Comparison of ENCODE assay signal across 11 cellular contexts in the genomic region with DNA sequence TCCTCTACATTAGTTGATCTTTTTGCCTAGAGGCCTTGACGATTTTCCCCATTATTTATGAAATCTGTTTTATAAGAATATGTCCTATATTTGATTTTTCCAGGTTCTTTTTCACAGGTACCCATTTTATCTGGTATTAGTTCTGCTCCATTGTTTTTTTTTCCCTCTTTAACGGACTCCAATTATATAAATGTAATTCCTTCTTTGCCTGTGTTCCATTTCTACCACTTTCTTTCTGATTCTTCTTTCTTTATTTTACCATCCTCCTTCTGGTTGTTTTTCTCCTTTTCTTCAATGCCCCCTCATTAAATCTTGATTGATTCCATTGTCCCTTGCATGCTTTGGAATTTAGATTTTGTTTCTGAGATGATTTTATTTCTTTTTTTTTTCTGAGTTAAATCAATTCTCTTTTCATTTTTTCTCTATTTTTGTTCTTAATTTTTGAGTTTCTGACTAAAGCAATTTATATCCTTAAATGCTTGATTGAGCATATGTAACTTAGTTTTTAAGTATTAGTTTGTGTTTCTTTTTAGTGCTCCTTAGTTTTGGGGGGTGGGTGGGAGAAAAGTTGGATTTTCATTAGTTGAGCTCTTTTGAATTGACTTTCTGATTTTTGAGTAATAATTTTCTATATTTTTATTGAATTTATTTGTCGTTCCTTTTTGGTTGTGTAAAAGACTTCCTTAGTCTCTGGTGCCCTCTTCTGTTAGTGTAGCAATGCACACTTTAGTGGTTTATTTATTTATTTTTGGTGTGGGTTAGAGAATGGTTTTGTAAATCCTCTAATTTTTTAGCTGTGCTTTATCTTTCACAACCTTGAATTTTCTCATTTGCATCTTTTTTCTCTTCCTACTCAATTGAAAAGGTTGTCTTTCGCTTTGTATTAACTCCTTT.
DNase-seq lines count a peak whose midpoint lies in the region; ATAC-seq and TF ChIP-seq lines count a peak whose summit lies in the region.
"Had no signal": no experiment of that assay in that cellular context is flagged by ENCODE, and none has a peak within 500 bp of the region (broad histone marks: within the 10 kb centered on the region; RNA-seq: fewer than 3 reads in every experiment).

No MANE protein-coding gene starts in this region.

- in situ Hi-C loops in ACHN (cut with HindIII; ENCODE audit: low pct_ligation_motif_present, low pct_unique_long_range_greater_than_20kb, low sequenced_read_pairs) (no loop called here), GM13977 (cut with MboI; ENCODE audit: low pct_unique_long_range_greater_than_20kb, low sequenced_read_pairs, unreplicated experiment) (loop anchor here (10.0 kb wide), 1 partner anchor 257 kb away; no protein-coding TSS in a partner anchor)

- TF ChIP-seq CTCF in GM13977 (IDR thresholded peaks at IDR 0.05; ENCODE audit: extremely low read depth, insufficient read depth, missing control alignments): peak; percentile 52
- TF ChIP-seq CTCF in GM20000 (IDR thresholded peaks at IDR 0.05; ENCODE audit: extremely low read depth, missing control alignments): no peak

- ATAC-seq in HG03432 (IDR thresholded peaks at IDR 0.05; ENCODE audit: unreplicated experiment): no peak
- no peak for ATAC-seq in GM19452 (IDR thresholded peaks at IDR 0.05; ENCODE audit: unreplicated experiment)
- ATAC-seq: naive thymus-derived CD4-positive, alpha-beta T cell had no signal

- DNase-seq in ACHN (peak; percentile 45), GM13977 (ENCODE audit: low spot score) (no peak), RKO (ENCODE audit: low spot score) (peak; percentile 72), fibroblast of peridontal ligament (ENCODE audit: extremely low read depth) (peak; percentile 61), GM20000 (ENCODE audit: low spot score) (no peak)
- no peak for DNase-seq in stimulated activated CD4-positive, alpha-beta T cell treated with anti-CD3 and anti-CD28 coated beads, Interleukin-4, amount 100 ng/mL, for 1 hour
- DNase-seq: activated effector memory CD4-positive, alpha-beta T cell treated with Interleukin-2 at 50 U/mL for 16 hours; tibial artery had no signal

Comparison
In these comparisons a context has a peak if more than half of its experiments do, and no peak if none do; other contexts are left out.
1. DNase-seq: peak in ACHN (single experiment), RKO (single experiment) and fibroblast of peridontal ligament (single experiment); none in GM13977 (single experiment), stimulated activated CD4-positive, alpha-beta T cell treated with anti-CD3 and anti-CD28 coated beads, Interleukin-4, amount 100 ng/mL, for 1 hour (single experiment) and GM20000 (single experiment).